13 cellular contexts compared by ENCODE assay signal in genomic region chr21:42518216-42518615, GRCh38. TPM values are rescaled to one million over a fixed set of nuclear protein-coding genes. Genes with fewer than 3 reads are reported as not detected.
DNase-seq lines count a peak whose midpoint lies in the region; ATAC-seq and TF ChIP-seq lines count a peak whose summit lies in the region.
"Had no signal": no experiment of that assay in that cellular context is flagged by ENCODE, and none has a peak within 500 bp of the region (broad histone marks: within the 10 kb centered on the region; RNA-seq: fewer than 3 reads in every experiment).

No MANE protein-coding gene starts in this region.

- no peaks in the 10 kb centered on the region for H3K9me3 Mint-ChIP-seq in endodermal cell
- H3K9me3 Mint-ChIP-seq: stimulated activated naive CD8-positive, alpha-beta T cell treated with anti-CD3 and anti-CD28 coated beads, Interleukin-15, amount 100 ng/mL, for 72 hours had no signal

- H3K4me1 ChIP-seq in endodermal cell (ENCODE audit: control insufficient read depth, insufficient read depth, low read length) (no peaks in the 10 kb centered on the region), trophoblast cell (ENCODE audit: control insufficient read depth in 1 of 2, insufficient read depth in 2 of 2, low read length in 2 of 2) (peaks cover 26 to 27% of the 10 kb centered on the region in 2 experiments)

- peak overlapping the region; percentile 22 for H3K4me2 ChIP-seq in trophoblast cell (ENCODE audit: low read length)

- no peak overlapping the region for H2AFZ ChIP-seq in trophoblast cell (ENCODE audit: insufficient read depth, low read length, poor library complexity)

- no peak overlapping the region for H2BK5ac ChIP-seq in trophoblast cell (ENCODE audit: low read depth, low read length, poor library complexity)

- peaks cover 34% of the 10 kb centered on the region for H3K4me1 Mint-ChIP-seq in endodermal cell

- H3K18ac ChIP-seq in trophoblast cell (ENCODE audit: low read length): peak overlapping the region; percentile 70

- H3K27me3 Mint-ChIP-seq in endodermal cell (ENCODE audit: insufficient read depth): no peaks in the 10 kb centered on the region
- H3K27me3 Mint-ChIP-seq: stimulated activated naive CD8-positive, alpha-beta T cell treated with anti-CD3 and anti-CD28 coated beads, Interleukin-15, amount 100 ng/mL, for 72 hours had no signal

- no peak overlapping the region for H3K4me3 Mint-ChIP-seq in endodermal cell
- H3K4me3 Mint-ChIP-seq: stimulated activated naive CD8-positive, alpha-beta T cell treated with anti-CD3 and anti-CD28 coated beads, Interleukin-15, amount 100 ng/mL, for 72 hours had no signal

- H3K9me3 ChIP-seq in endodermal cell (ENCODE audit: control insufficient read depth, low read length) (no peaks in the 10 kb centered on the region), trophoblast cell (ENCODE audit: insufficient read depth, low read depth, low read length) (peaks cover 1% of the 10 kb centered on the region)
- H3K9me3 ChIP-seq: prostate gland had no signal

- H3K4me3 ChIP-seq in endodermal cell (ENCODE audit: low read length): no peak overlapping the region
- H3K4me3 ChIP-seq in trophoblast cell (ENCODE audit: low read depth, low read length): no peak overlapping the region
- H3K4me3 ChIP-seq: prostate gland had no signal

- peaks cover 25% of the 10 kb centered on the region for H3K36me3 ChIP-seq in endodermal cell (ENCODE audit: control insufficient read depth, insufficient read depth, low read length)
- peaks cover 13 to 21% of the 10 kb centered on the region in 2 experiments for H3K36me3 ChIP-seq in trophoblast cell (ENCODE audit: control insufficient read depth in 1 of 2, insufficient read depth in 2 of 2, low read length in 2 of 2)
- H3K36me3 ChIP-seq: prostate gland had no signal

- no peak overlapping the region for H3K23ac ChIP-seq in trophoblast cell (ENCODE audit: low read length)

- H4K8ac ChIP-seq in trophoblast cell (ENCODE audit: low read depth, low read length): no peak overlapping the region

- peaks cover 24% of the 10 kb centered on the region for H3K79me1 ChIP-seq in trophoblast cell (ENCODE audit: low read length)

- intact Hi-C loops in Right ventricle myocardium inferior (cut with DNase I): no loop called here

- WGBS in endodermal cell (ENCODE audit: insufficient coverage in 1 of 2, insufficient read length in 1 of 2), 2 experiments: 86% methylated on average over 11 of the region's 11 CpGs
- no CpG with 5 or more reads among the region's 11 CpGs for WGBS in trophoblast cell (ENCODE audit: extremely low coverage, insufficient coverage, insufficient read length)

- ATAC-seq in Right ventricle myocardium inferior: no peak
- no peak for ATAC-seq in left lobe of liver
- ATAC-seq: stimulated activated naive CD8-positive, alpha-beta T cell treated with anti-CD3 and anti-CD28 coated beads, Interleukin-15, amount 100 ng/mL, for 72 hours had no signal

- H3K27ac Mint-ChIP-seq in endodermal cell: no peak overlapping the region
- H3K27ac Mint-ChIP-seq: stimulated activated naive CD8-positive, alpha-beta T cell treated with anti-CD3 and anti-CD28 coated beads, Interleukin-15, amount 100 ng/mL, for 72 hours had no signal

- no peak overlapping the region for H2BK120ac ChIP-seq in trophoblast cell (ENCODE audit: insufficient read depth, low read length, poor library complexity)

- peak overlapping the region; percentile 54 for H2BK12ac ChIP-seq in trophoblast cell (ENCODE audit: low read length)

- no peak overlapping the region for H4K91ac ChIP-seq in trophoblast cell (ENCODE audit: low read depth, low read length)

- peaks cover 61% of the 10 kb centered on the region for H3K36me3 Mint-ChIP-seq in endodermal cell (ENCODE audit: low read depth)

- H3K79me2 ChIP-seq in trophoblast cell (ENCODE audit: control insufficient read depth, insufficient read depth, low read length, poor library complexity): peaks cover 6% of the 10 kb centered on the region

- H3K27ac ChIP-seq in endodermal cell (ENCODE audit: low read depth, low read length) (no peak overlapping the region), trophoblast cell (ENCODE audit: low read depth, low read length) (no peak overlapping the region)
- H3K27ac ChIP-seq: C4-2B had no signal

- peaks cover 9% of the 10 kb centered on the region for H3K27me3 ChIP-seq in endodermal cell (ENCODE audit: control insufficient read depth, insufficient read depth, low read length, poor library complexity, severe bottlenecking)
- H3K27me3 ChIP-seq in trophoblast cell (ENCODE audit: insufficient read depth, low read length): no peaks in the 10 kb centered on the region

- no peak overlapping the region for H2AK5ac ChIP-seq in trophoblast cell (ENCODE audit: low read length)

- DNase-seq in ELR (ENCODE audit: low read depth) (peak; percentile 78), RPMI7951 (ENCODE audit: low read depth) (peak; percentile 72), endodermal cell (peak; percentile 38), trophoblast cell (peak; percentile 67 to 76), Right ventricle myocardium inferior (ENCODE audit: missing footprints) (no peak), left lobe of liver (ENCODE audit: low spot score) (no peak), GM10266 (ENCODE audit: extremely low spot score) (no peak)
- DNase-seq in central memory CD4-positive, alpha-beta T cell: no peak
- DNase-seq: amygdala; stimulated activated CD4-positive, alpha-beta T cell treated with anti-CD3 and anti-CD28 coated beads, Interleukin-4, amount 100 ng/mL, for 24 hours; stimulated activated naive CD8-positive, alpha-beta T cell treated with anti-CD3 and anti-CD28 coated beads, Interleukin-15, amount 100 ng/mL, for 72 hours had no signal

- H3K4ac ChIP-seq in trophoblast cell (ENCODE audit: low read depth, low read length): no peak overlapping the region

- H3K9ac ChIP-seq in endodermal cell (ENCODE audit: extremely low read depth, low read length, poor library complexity, severe bottlenecking) (no peak overlapping the region), trophoblast cell (ENCODE audit: low read length) (no peak overlapping the region)

- TF ChIP-seq CTCF in endodermal cell (conservative IDR thresholded peaks at IDR 0.05) (no peak), GM10266 (IDR thresholded peaks at IDR 0.05; ENCODE audit: control insufficient read depth, insufficient read depth, low read depth, missing control alignments) (no peak)

- H3K14ac ChIP-seq in trophoblast cell (ENCODE audit: low read length): peak overlapping the region; percentile 50

- no peak overlapping the region for H4K12ac ChIP-seq in trophoblast cell (ENCODE audit: low read depth, low read length)

RNA-seq across cellular contexts. Expression of gene SLC37A1, which starts 4.6 kb away (rescaled TPM):
- 0.24 TPM in 1 of 2 replicates, not detected in the other for total RNA-seq in RPMI7951 (2014; rRNA removed; shearing (Covaris generic))
- 10 to 100 TPM; 22.7 to 47.0 TPM for total RNA-seq in endodermal cell
- 7.6 TPM for polyA plus RNA-seq in endodermal cell (2013, experiment 1 of 2)
- 6.3 TPM for polyA plus RNA-seq in endodermal cell (2013, experiment 2 of 2)
- 15.1 and 16.6 TPM in 2 replicates for polyA plus RNA-seq in trophoblast cell (2013)
- 3.0 TPM for total RNA-seq in Right ventricle myocardium inferior
- total RNA-seq in left lobe of liver: 5.0 TPM

RNA-seq across cellular contexts. Expression of gene RSPH1, which starts 22.2 kb away (rescaled TPM):
- 0.12 TPM in 1 of 2 replicates, not detected in the other for total RNA-seq in RPMI7951 (2014; rRNA removed; shearing (Covaris generic))
- 1 to 10 TPM; 1.8 to 2.2 TPM for total RNA-seq in endodermal cell
- polyA plus RNA-seq in endodermal cell (2013, experiment 1 of 2): 0.57 TPM
- 0.33 TPM for polyA plus RNA-seq in endodermal cell (2013, experiment 2 of 2)
- 0.12 and 0.17 TPM in 2 replicates for polyA plus RNA-seq in trophoblast cell (2013)
- total RNA-seq in Right ventricle myocardium inferior: not detected
- total RNA-seq in left lobe of liver: 0.33 TPM

Comparison
In these comparisons a context has a peak if more than half of its experiments do, and no peak if none do; other contexts are left out.
1. DNase-seq: peak in ELR (single experiment), RPMI7951 (single experiment), endodermal cell (single experiment) and trophoblast cell (2 of 2); none in Right ventricle myocardium inferior (single experiment), central memory CD4-positive, alpha-beta T cell (single experiment), left lobe of liver (single experiment) and GM10266 (single experiment).